8 cellular contexts compared by ENCODE assay signal in genomic region chr2:57906152-57906732, GRCh38.
DNase-seq lines count a peak whose midpoint lies in the region; ATAC-seq, FAIRE-seq and TF ChIP-seq lines count a peak whose summit lies in the region.

No MANE protein-coding gene starts in this region.

- H3K4me2 ChIP-seq in IMR-90 (ENCODE audit: low read depth, low read length) (no peak overlapping the region), endothelial cell of umbilical vein (ENCODE audit: insufficient read depth, low read length) (no peak overlapping the region)

- no peak overlapping the region for H2AK9ac ChIP-seq in IMR-90 (replicated peaks; ENCODE audit: low read depth, low read length, poor library complexity)

- H3K18ac ChIP-seq in IMR-90 (ENCODE audit: low read depth, low read length) = no peak overlapping the region

- TF ChIP-seq POLR2A in IMR-90 (IDR thresholded peaks at IDR 0.05; ENCODE audit: low read depth, low read length) (0 out of 2 replicates have a peak, but pooled peaks have one; percentile 40), endothelial cell of umbilical vein (IDR thresholded peaks at IDR 0.05; ENCODE audit: low read depth, low read length) (no peak)

- CTCF ChIA-PET in IMR-90 (lab: Yijun Ruan, JAX) = interaction anchor here (0.6 to 1.2 kb wide), 8 partner anchors 22 to 774 kb away, joined by 3 to 4 read pairs (median 3); no protein-coding TSS in a partner anchor
- CTCF ChIA-PET in endothelial cell of umbilical vein (lab: Charles Lee) = interaction anchor here (0.6 to 12.9 kb wide), 60 partner anchors 8 to 817 kb away, joined by 3 to 231 read pairs (median 3); partner anchors contain the start of genes FANCL and VRK2

- H3K79me1 ChIP-seq in IMR-90 (ENCODE audit: low read depth in 1 of 2, low read length in 2 of 2) = no peaks in the 10 kb centered on the region

- BruUV-seq in IMR-90 (replicated peaks; lab: Mats Ljungman, UMichigan) (no TSS peak), endothelial cell of umbilical vein (replicated peaks; lab: Mats Ljungman, UMichigan) (no TSS peak)

- no peak overlapping the region for H4K8ac ChIP-seq in IMR-90 (ENCODE audit: low read depth in 2 of 2, low read length in 2 of 2)

- H2BK120ac ChIP-seq in IMR-90 (ENCODE audit: low read depth, low read length) = no peak overlapping the region

- H3K4me3 ChIP-seq in IMR-90 (ENCODE audit: insufficient read depth, low read depth, low read length) (no peak overlapping the region), endothelial cell of umbilical vein (replicated peaks in 1 of 3; ENCODE audit: insufficient read depth in 1 of 3, low read depth in 1 of 3, low read length in 3 of 3) (no peak overlapping the region), mucosa of descending colon (no peak overlapping the region)

- no peaks in the 10 kb centered on the region for H3K9me3 ChIP-seq in IMR-90 (ENCODE audit: control insufficient read depth, insufficient read depth, low read length)
- no peaks in the 10 kb centered on the region for H3K9me3 ChIP-seq in endothelial cell of umbilical vein (replicated peaks; ENCODE audit: control insufficient read depth, insufficient read depth, low read length)
- no peaks in the 10 kb centered on the region for H3K9me3 ChIP-seq in mucosa of descending colon

- POLR2A ChIA-PET in IMR-90 (lab: Charles Lee; ENCODE audit: unreplicated experiment) (no interaction called here), endothelial cell of umbilical vein (lab: Charles Lee) (interaction anchor here (0.6 kb wide), 1 partner anchor 184 kb away, joined by 3 read pairs; no protein-coding TSS in a partner anchor)

- no peak overlapping the region for H2AFZ ChIP-seq in IMR-90 (replicated peaks; ENCODE audit: low read length, poor library complexity)
- H2AFZ ChIP-seq in endothelial cell of umbilical vein (ENCODE audit: low read depth, low read length) = no peak overlapping the region

- H3K14ac ChIP-seq in IMR-90 (replicated peaks; ENCODE audit: low read depth, low read length) = no peak overlapping the region

- H3K4me1 ChIP-seq in IMR-90 (ENCODE audit: control insufficient read depth, insufficient read depth, low read length) (no peaks in the 10 kb centered on the region), endothelial cell of umbilical vein (ENCODE audit: control insufficient read depth, extremely low read depth, insufficient read depth, low read length) (no peaks in the 10 kb centered on the region), mucosa of descending colon (ENCODE audit: low read depth) (no peaks in the 10 kb centered on the region)

- H3K27ac ChIP-seq in IMR-90 (ENCODE audit: insufficient read depth, low read length) = no peak overlapping the region
- H3K27ac ChIP-seq in endothelial cell of umbilical vein (ENCODE audit: insufficient read depth, low read depth, low read length) = no peak overlapping the region

- H3K23ac ChIP-seq in IMR-90 (ENCODE audit: low read depth, low read length) = no peak overlapping the region

- H2BK5ac ChIP-seq in IMR-90 (ENCODE audit: low read depth, low read length, poor library complexity, severe bottlenecking) = no peak overlapping the region

- no peak for DNase-seq in activated CD4-positive, CD25-positive, alpha-beta regulatory T cell treated with anti-CD3 and anti-CD28 coated beads, Interleukin-2, amount 50 U/mL, for 72 hours
- DNase-seq in IMR-90 (peak; percentile 69), RCC 7860 (ENCODE audit: low spot score) (peak; percentile 65), endothelial cell of umbilical vein (ENCODE audit: low read depth, low spot score) (peak; percentile 57), mucosa of descending colon (no peak)
- no peak for DNase-seq in stimulated activated CD4-positive, alpha-beta T cell treated with anti-CD3 and anti-CD28 coated beads, Interleukin-2, amount 100 ng/mL, for 48 hours

- H3K9ac ChIP-seq in IMR-90 (ENCODE audit: low read depth, low read length) (no peak overlapping the region), endothelial cell of umbilical vein (replicated peaks; ENCODE audit: extremely low read depth, insufficient read depth, low read length) (no peak overlapping the region)

- H3K9me1 ChIP-seq in IMR-90 (ENCODE audit: insufficient read depth, low read length) = no peaks in the 10 kb centered on the region
- no peaks in the 10 kb centered on the region for H3K9me1 ChIP-seq in endothelial cell of umbilical vein (replicated peaks; ENCODE audit: control insufficient read depth, extremely low read depth, insufficient read depth, low read length)

- no peak overlapping the region for H4K5ac ChIP-seq in IMR-90 (ENCODE audit: low read depth, low read length)

- in situ Hi-C loops in IMR-90 (cut with MboI; ENCODE audit: low sequenced_read_pairs) = loop anchor here (10.0 kb wide), 1 partner anchor 529 kb away; no protein-coding TSS in a partner anchor

- no peaks in the 10 kb centered on the region for H3K79me2 ChIP-seq in endothelial cell of umbilical vein (ENCODE audit: control insufficient read depth, insufficient read depth, low read length)

- no peaks in the 10 kb centered on the region for H3K27me3 ChIP-seq in IMR-90 (ENCODE audit: control insufficient read depth, insufficient read depth, low read length)
- no peaks in the 10 kb centered on the region for H3K27me3 ChIP-seq in endothelial cell of umbilical vein (ENCODE audit: control insufficient read depth in 2 of 2, insufficient read depth in 2 of 2, low read length in 2 of 2)

- H3K36me3 ChIP-seq in IMR-90 (ENCODE audit: control insufficient read depth, insufficient read depth, low read length) (no peaks in the 10 kb centered on the region), endothelial cell of umbilical vein (ENCODE audit: control insufficient read depth in 2 of 2, extremely low read depth in 1 of 2, insufficient read depth in 2 of 2, low read length in 2 of 2) (no peaks in the 10 kb centered on the region), mucosa of descending colon (ENCODE audit: low read depth) (no peaks in the 10 kb centered on the region)

- dilution Hi-C loops in IMR-90 (cut with HindIII; ENCODE audit: low sequenced_read_pairs, unreplicated experiment) (no loop called here), endothelial cell of umbilical vein (cut with MboI; ENCODE audit: extremely low pct_ligation_motif_present, low sequenced_read_pairs) (no loop called here)

- peak; percentile 40 to 55 for ATAC-seq in activated CD4-positive, CD25-positive, alpha-beta regulatory T cell treated with anti-CD3 and anti-CD28 coated beads, Interleukin-2, amount 50 U/mL, for 24 hours
- ATAC-seq in GM21723 (IDR thresholded peaks at IDR 0.05; ENCODE audit: unreplicated experiment) (peak; percentile 82), IMR-90 (ENCODE audit: low read depth) (peak; percentile 99), mucosa of descending colon (peak; percentile 81)

- H4K20me1 ChIP-seq in IMR-90 (ENCODE audit: insufficient read depth, low read length) (no peaks in the 10 kb centered on the region), endothelial cell of umbilical vein (replicated peaks; ENCODE audit: control insufficient read depth, extremely low read depth, insufficient read depth, low read length) (no peaks in the 10 kb centered on the region)

- TF ChIP-seq CTCF in IMR-90 (conservative IDR thresholded peaks at IDR 0.05; ENCODE audit: low read depth, low read length) (peak; percentile 92), endothelial cell of umbilical vein (IDR thresholded peaks at IDR 0.05; ENCODE audit: extremely low read depth in 1 of 2, insufficient read depth in 1 of 2, low read depth in 1 of 2, low read length in 2 of 2) (peak; percentile 68 to 72), mucosa of descending colon (IDR thresholded peaks at IDR 0.05) (peak; percentile 36)

- H4K91ac ChIP-seq in IMR-90 (ENCODE audit: insufficient read depth, low read depth, low read length) = no peak overlapping the region

- no CpG with 5 or more reads among the region's 5 CpGs for WGBS in IMR-90 (ENCODE audit: extremely low coverage in 2 of 2, insufficient read length in 1 of 2), 2 experiments

- no peak overlapping the region for H3K56ac ChIP-seq in IMR-90 (ENCODE audit: extremely low read depth, insufficient read depth, low read length)

- H2BK20ac ChIP-seq in IMR-90 (ENCODE audit: low read depth, low read length) = no peak overlapping the region

- peak; percentile 97 for TF ChIP-seq RAD21 in IMR-90 (IDR thresholded peaks at IDR 0.05; ENCODE audit: low read length)

- intact Hi-C loops in IMR-90 (cut with micrococcal nuclease) = loop anchor here (1.0 to 10.0 kb wide), 10 partner anchors 140 to 775 kb away; partner anchors contain the start of genes FANCL and VRK2
- intact Hi-C loops in endothelial cell of umbilical vein (cut with micrococcal nuclease) = loop anchor here (1.0 to 10.0 kb wide), 9 partner anchors 141 to 776 kb away; partner anchors contain the start of genes FANCL and VRK2
- intact Hi-C loops in mucosa of descending colon (cut with DNase I, micrococcal nuclease) = no loop called here

- peak; percentile 77 for FAIRE-seq in RCC 7860 (lab: Jason Lieb, UNC)
- FAIRE-seq in endothelial cell of umbilical vein (lab: Jason Lieb, UNC) = peak; percentile 79

- no peak overlapping the region for H2BK15ac ChIP-seq in IMR-90 (ENCODE audit: low read depth, low read length)

- no peak overlapping the region for H2AK5ac ChIP-seq in IMR-90 (ENCODE audit: low read depth, low read length)

- H3K4ac ChIP-seq in IMR-90 (ENCODE audit: low read depth, low read length) = no peak overlapping the region

TF ChIP-seq in IMR-90, 13 proteins besides CTCF, POLR2A, EP300 and RAD21:
- TF ChIP-seq MAFK (IDR thresholded peaks at IDR 0.05; ENCODE audit: low read depth, low read length) = no peak
- TF ChIP-seq SMC3 (IDR thresholded peaks at IDR 0.05; ENCODE audit: low read depth, low read length) = peak; percentile 92

TF ChIP-seq in endothelial cell of umbilical vein, 7 proteins besides CTCF, POLR2A, EP300 and RAD21:
- TF ChIP-seq JUN (IDR thresholded peaks at IDR 0.05; ENCODE audit: borderline replicate concordance, insufficient read depth, insufficient read length, low read depth) (no peak), MYC (IDR thresholded peaks at IDR 0.05; ENCODE audit: low read depth, low read length) (no peak), FOS (IDR thresholded peaks at IDR 0.05; ENCODE audit: borderline replicate concordance, insufficient read depth, low read length) (no peak), POLR2AphosphoS5 (IDR thresholded peaks at IDR 0.05; ENCODE audit: insufficient read depth, low read depth, low read length) (no peak), EZH2 (IDR thresholded peaks at IDR 0.05; ENCODE audit: borderline replicate concordance, low read depth, low read length, severe bottlenecking) (no peak), GATA2 (IDR thresholded peaks at IDR 0.05; ENCODE audit: insufficient read depth, insufficient read length, low read depth, low read length) (no peak), MAX (IDR thresholded peaks at IDR 0.05; ENCODE audit: insufficient read depth, insufficient read length) (no peak)

Comparison
In these comparisons a context has a peak if more than half of its experiments do, and no peak if none do; other contexts are left out.
1. ATAC-seq: peak in every context shown above with its lines; median percentile 99 in IMR-90; 82 in GM21723; 81 in mucosa of descending colon; 48 in activated CD4-positive, CD25-positive, alpha-beta regulatory T cell treated with anti-CD3 and anti-CD28 coated beads, Interleukin-2, amount 50 U/mL, for 24 hours.
2. DNase-seq: peak in IMR-90 (single experiment), RCC 7860 (single experiment) and endothelial cell of umbilical vein (single experiment); none in activated CD4-positive, CD25-positive, alpha-beta regulatory T cell treated with anti-CD3 and anti-CD28 coated beads, Interleukin-2, amount 50 U/mL, for 72 hours (single experiment), mucosa of descending colon (0 of 3) and stimulated activated CD4-positive, alpha-beta T cell treated with anti-CD3 and anti-CD28 coated beads, Interleukin-2, amount 100 ng/mL, for 48 hours (0 of 2).
3. CTCF ChIP-seq: peak in every context shown above with its lines; median percentile 92 in IMR-90; 70 in endothelial cell of umbilical vein; 36 in mucosa of descending colon.
4. intact Hi-C loops: an anchor here in IMR-90 (1.0 to 10.0 kb wide) and endothelial cell of umbilical vein (1.0 to 10.0 kb wide); none called in mucosa of descending colon.